ENCODE assay signal across 10 cellular contexts in genomic region chr5:157541452-157542118, GRCh38. TPM values are rescaled to one million over a fixed set of nuclear protein-coding genes. Genes with fewer than 3 reads are reported as not detected.
A peak's percentile ranks its signal among the peaks of the same experiment; 100 is the strongest.
DNase-seq lines count a peak whose midpoint lies in the region; ATAC-seq and TF ChIP-seq lines count a peak whose summit lies in the region.
"Had no signal": no experiment of that assay in that cellular context is flagged by ENCODE, and none has a peak within 500 bp of the region (broad histone marks: within the 10 kb centered on the region; RNA-seq: fewer than 3 reads in every experiment).

No MANE protein-coding gene starts in this region.

- no peaks in the 10 kb centered on the region for H3K9me3 Mint-ChIP-seq in endodermal cell

- H3K27ac ChIP-seq in endodermal cell (ENCODE audit: low read depth, low read length) (peak overlapping the region; percentile 25), sigmoid colon (peak overlapping the region; percentile 79 to 95 (median 86)), caudate nucleus (ENCODE audit: low read depth, low read length) (no peak overlapping the region)
- H3K27ac ChIP-seq: hepatocyte had no signal

- H3K4me3 ChIP-seq in endodermal cell (ENCODE audit: low read length) (peak overlapping the region; percentile 21), sigmoid colon (peak overlapping the region in 2 of 4 donors; percentile 0 to 7)
- H3K4me3 ChIP-seq: hepatocyte had no signal

- H3K27me3 ChIP-seq in endodermal cell (ENCODE audit: control insufficient read depth, insufficient read depth, low read length, poor library complexity, severe bottlenecking) (no peaks in the 10 kb centered on the region), sigmoid colon (no peaks in the 10 kb centered on the region)
- H3K27me3 ChIP-seq: hepatocyte had no signal

- H3K4me1 ChIP-seq in endodermal cell (ENCODE audit: control insufficient read depth, insufficient read depth, low read length) = peaks cover 18% of the 10 kb centered on the region
- H3K4me1 ChIP-seq in sigmoid colon = peaks cover 0 to 96% (median 89%) of the 10 kb centered on the region in 4 donors

- H3K36me3 ChIP-seq in endodermal cell (ENCODE audit: control insufficient read depth, insufficient read depth, low read length) = peaks cover 72% of the 10 kb centered on the region
- H3K36me3 ChIP-seq in sigmoid colon = peaks cover 0 to 12% (median 5%) of the 10 kb centered on the region in 4 donors

- peaks cover 24% of the 10 kb centered on the region for H3K36me3 Mint-ChIP-seq in endodermal cell (ENCODE audit: low read depth)

- intact Hi-C loops in sigmoid colon (cut with DNase I) = no loop called here

- H3K9me3 ChIP-seq in endodermal cell (ENCODE audit: control insufficient read depth, low read length) (no peaks in the 10 kb centered on the region), sigmoid colon (no peaks in the 10 kb centered on the region)

- no peak for TF ChIP-seq POLR2A in sigmoid colon (IDR thresholded peaks at IDR 0.05)

- H3K4me3 Mint-ChIP-seq in endodermal cell = no peak overlapping the region

- no peak for TF ChIP-seq EP300 in sigmoid colon (IDR thresholded peaks at IDR 0.05)

- no peak overlapping the region for H3K9ac ChIP-seq in endodermal cell (ENCODE audit: extremely low read depth, low read length, poor library complexity, severe bottlenecking)

- peak overlapping the region; percentile 84 for H3K27ac Mint-ChIP-seq in endodermal cell

- DNase-seq in endodermal cell = no peak
- no peak for DNase-seq in sigmoid colon
- no peak for DNase-seq in NCI-H2081 (lab: John Stamatoyannopoulos, UW)
- DNase-seq in caudate nucleus (lab: John Stamatoyannopoulos, UW) = no peak
- DNase-seq in NCI-H1092 (lab: John Stamatoyannopoulos, UW) = no peak
- DNase-seq: NCI-H1105 had no signal

- H3K4me1 Mint-ChIP-seq in endodermal cell = peaks cover 40% of the 10 kb centered on the region

- no peaks in the 10 kb centered on the region for H3K27me3 Mint-ChIP-seq in endodermal cell (ENCODE audit: insufficient read depth)

- WGBS in endodermal cell (ENCODE audit: insufficient coverage in 1 of 2, insufficient read length in 1 of 2), 2 experiments = 73 to 87% methylated on average over 5 to 6 of the region's 6 CpGs
- WGBS in sigmoid colon, 2 donors = 54 to 73% methylated on average over 6 of the region's 6 CpGs

- TF ChIP-seq CTCF in endodermal cell (conservative IDR thresholded peaks at IDR 0.05) = no peak
- TF ChIP-seq CTCF in sigmoid colon (IDR thresholded peaks at IDR 0.05) = no peak

- peak; percentile 8 for ATAC-seq in GM19351 (IDR thresholded peaks at IDR 0.05; ENCODE audit: unreplicated experiment)
- peak; percentile 9 for ATAC-seq in HG03457 (IDR thresholded peaks at IDR 0.05; ENCODE audit: unreplicated experiment)
- no peak for ATAC-seq in HG03108 (IDR thresholded peaks at IDR 0.05; ENCODE audit: unreplicated experiment)

RNA-seq across cellular contexts. Expression of gene ADAM19, which starts 34.0 kb away (rescaled TPM):
- 100 to 1,000 TPM in 1 of 2 donors, 10 to 100 TPM in 1; 96.1 to 119 TPM for total RNA-seq in endodermal cell
- polyA plus RNA-seq in endodermal cell (2013, experiment 1 of 2) = 46.1 TPM
- polyA plus RNA-seq in endodermal cell (2013, experiment 2 of 2) = 63.4 TPM
- 10 to 100 TPM; 18.8 to 53.2 (median 35.0) TPM for total RNA-seq in sigmoid colon
- 10 to 100 TPM in 1 of 3 donors, 1 to 10 TPM in 2; 1.2 to 16.3 (median 1.2) TPM for polyA plus RNA-seq in sigmoid colon
